ENCODE assay signal across 1 cellular context in genomic region chr1:2854151-2854550, GRCh38.
TF ChIP-seq lines count a peak whose summit lies in the region.

No MANE protein-coding gene starts in this region.

TF ChIP-seq in HepG2, 621 proteins besides CTCF, POLR2A, EP300 and RAD21:
- no peak for TF ChIP-seq HDAC1 (CRISPR knock-in tag; IDR thresholded peaks at IDR 0.05)
- no peak for TF ChIP-seq ZNF20 (CRISPR knock-in tag; IDR thresholded peaks at IDR 0.05)
- TF ChIP-seq FOXA3 (CRISPR knock-in tag; IDR thresholded peaks at IDR 0.05), result no peak
- TF ChIP-seq CREB3 (CRISPR knock-in tag; IDR thresholded peaks at IDR 0.05), result no peak
- TF ChIP-seq ZNF33A (CRISPR knock-in tag; IDR thresholded peaks at IDR 0.05; ENCODE audit: borderline replicate concordance), result no peak
- no peak for TF ChIP-seq ZNF256 (CRISPR knock-in tag; conservative IDR thresholded peaks at IDR 0.05)
- no peak for TF ChIP-seq MTA1 (CRISPR knock-in tag; IDR thresholded peaks at IDR 0.05; ENCODE audit: borderline replicate concordance)
- TF ChIP-seq, protein P1, sequence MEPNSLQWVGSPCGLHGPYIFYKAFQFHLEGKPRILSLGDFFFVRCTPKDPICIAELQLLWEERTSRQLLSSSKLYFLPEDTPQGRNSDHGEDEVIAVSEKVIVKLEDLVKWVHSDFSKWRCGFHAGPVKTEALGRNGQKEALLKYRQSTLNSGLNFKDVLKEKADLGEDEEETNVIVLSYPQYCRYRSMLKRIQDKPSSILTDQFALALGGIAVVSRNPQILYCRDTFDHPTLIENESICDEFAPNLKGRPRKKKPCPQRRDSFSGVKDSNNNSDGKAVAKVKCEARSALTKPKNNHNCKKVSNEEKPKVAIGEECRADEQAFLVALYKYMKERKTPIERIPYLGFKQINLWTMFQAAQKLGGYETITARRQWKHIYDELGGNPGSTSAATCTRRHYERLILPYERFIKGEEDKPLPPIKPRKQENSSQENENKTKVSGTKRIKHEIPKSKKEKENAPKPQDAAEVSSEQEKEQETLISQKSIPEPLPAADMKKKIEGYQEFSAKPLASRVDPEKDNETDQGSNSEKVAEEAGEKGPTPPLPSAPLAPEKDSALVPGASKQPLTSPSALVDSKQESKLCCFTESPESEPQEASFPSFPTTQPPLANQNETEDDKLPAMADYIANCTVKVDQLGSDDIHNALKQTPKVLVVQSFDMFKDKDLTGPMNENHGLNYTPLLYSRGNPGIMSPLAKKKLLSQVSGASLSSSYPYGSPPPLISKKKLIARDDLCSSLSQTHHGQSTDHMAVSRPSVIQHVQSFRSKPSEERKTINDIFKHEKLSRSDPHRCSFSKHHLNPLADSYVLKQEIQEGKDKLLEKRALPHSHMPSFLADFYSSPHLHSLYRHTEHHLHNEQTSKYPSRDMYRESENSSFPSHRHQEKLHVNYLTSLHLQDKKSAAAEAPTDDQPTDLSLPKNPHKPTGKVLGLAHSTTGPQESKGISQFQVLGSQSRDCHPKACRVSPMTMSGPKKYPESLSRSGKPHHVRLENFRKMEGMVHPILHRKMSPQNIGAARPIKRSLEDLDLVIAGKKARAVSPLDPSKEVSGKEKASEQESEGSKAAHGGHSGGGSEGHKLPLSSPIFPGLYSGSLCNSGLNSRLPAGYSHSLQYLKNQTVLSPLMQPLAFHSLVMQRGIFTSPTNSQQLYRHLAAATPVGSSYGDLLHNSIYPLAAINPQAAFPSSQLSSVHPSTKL (CRISPR knock-in tag; IDR thresholded peaks at IDR 0.05), result no peak
- no peak for TF ChIP-seq CBX2 (IDR thresholded peaks at IDR 0.05; ENCODE audit: low read depth, low read length)
- no peak for TF ChIP-seq CBX2 (CRISPR knock-in tag; IDR thresholded peaks at IDR 0.05; ENCODE audit: low read depth)
